In genomic region chr10:114632869-114633715, GRCh38 we compare ENCODE assay signal across 9 cellular contexts. TPM values are rescaled to one million over a fixed set of nuclear protein-coding genes. Genes with fewer than 3 reads are reported as not detected.
A peak's percentile ranks its signal among the peaks of the same experiment; 100 is the strongest.
DNase-seq lines count a peak whose midpoint lies in the region; ATAC-seq and FAIRE-seq lines count a peak whose summit lies in the region.
"Had no signal": no experiment of that assay in that cellular context is flagged by ENCODE, and none has a peak within 500 bp of the region (broad histone marks: within the 10 kb centered on the region; RNA-seq: fewer than 3 reads in every experiment).

No MANE protein-coding gene starts in this region.

- DNase-seq in GM18507 (ENCODE audit: extremely low spot score, insufficient read length, low read depth), result no peak
- peak; percentile 90 for DNase-seq in MG63
- DNase-seq in dermis blood vessel endothelial cell, result peak; percentile 76
- DNase-seq in mesenchymal stem cell, result peak; percentile 97
- no peak for DNase-seq in central memory CD4-positive, alpha-beta T cell

- H4K91ac ChIP-seq in mesenchymal stem cell (ENCODE audit: low read length), result no peak overlapping the region

- H3K9me3 ChIP-seq in MG63, result no peaks in the 10 kb centered on the region
- H3K9me3 ChIP-seq in mesenchymal stem cell (ENCODE audit: control insufficient read depth, low read length), result no peaks in the 10 kb centered on the region

- peak overlapping the region; percentile 72 for H3K27ac ChIP-seq in mesenchymal stem cell (ENCODE audit: low read length, poor library complexity, severe bottlenecking)
- H3K27ac ChIP-seq: parathyroid adenoma had no signal

- peak overlapping the region; percentile 87 for H2AK5ac ChIP-seq in mesenchymal stem cell (ENCODE audit: low read length, severe bottlenecking)

- H3K23ac ChIP-seq in mesenchymal stem cell (ENCODE audit: low read length in 2 of 2), result peak overlapping the region in 1 of 2 experiments; percentile 59

- H3K4me3 ChIP-seq in MG63 (peak overlapping the region; percentile 50), mesenchymal stem cell (ENCODE audit: insufficient read depth in 1 of 2, low read depth in 1 of 2, low read length in 2 of 2) (peak overlapping the region in 1 of 2 experiments; percentile 53)

- peaks cover 19% of the 10 kb centered on the region for H3K79me1 ChIP-seq in mesenchymal stem cell (replicated peaks; ENCODE audit: low read length, poor library complexity, severe bottlenecking)

- H3K18ac ChIP-seq in mesenchymal stem cell (ENCODE audit: low read depth in 1 of 2, low read length in 2 of 2), result peak overlapping the region; percentile 8 to 89

- peak overlapping the region; percentile 83 for H3K9ac ChIP-seq in mesenchymal stem cell (ENCODE audit: low read length)
- H3K9ac ChIP-seq: parathyroid adenoma had no signal

- H4K8ac ChIP-seq in mesenchymal stem cell (ENCODE audit: low read length), result no peak overlapping the region

- ATAC-seq in GM18498 (IDR thresholded peaks at IDR 0.05; ENCODE audit: unreplicated experiment), result no peak
- ATAC-seq in HG03175 (IDR thresholded peaks at IDR 0.05; ENCODE audit: unreplicated experiment), result no peak
- ATAC-seq in HG02678 (IDR thresholded peaks at IDR 0.05; ENCODE audit: unreplicated experiment), result no peak

- H3K4me2 ChIP-seq in mesenchymal stem cell (ENCODE audit: low read length, poor library complexity, severe bottlenecking), result peak overlapping the region; percentile 72

- H2BK120ac ChIP-seq in mesenchymal stem cell (ENCODE audit: low read depth, low read length), result no peak overlapping the region

- no peak overlapping the region for H3K14ac ChIP-seq in mesenchymal stem cell (ENCODE audit: low read length in 2 of 2)

- H2BK5ac ChIP-seq in mesenchymal stem cell (ENCODE audit: low read depth, low read length, poor library complexity, severe bottlenecking), result peak overlapping the region; percentile 83

- WGBS in mesenchymal stem cell, result 14% methylated on average over 10 of the region's 13 CpGs

- peak overlapping the region in 1 of 2 experiments; percentile 87 for H3K4ac ChIP-seq in mesenchymal stem cell (ENCODE audit: low read depth in 1 of 2, low read length in 2 of 2)

- H3K27me3 ChIP-seq in MG63, result no peaks in the 10 kb centered on the region
- H3K27me3 ChIP-seq in mesenchymal stem cell (ENCODE audit: control insufficient read depth in 1 of 2, insufficient read depth in 1 of 2, low read length in 2 of 2), result peaks cover 0 to 24% of the 10 kb centered on the region in 2 experiments

- peak overlapping the region; percentile 76 to 96 for H2BK12ac ChIP-seq in mesenchymal stem cell (ENCODE audit: low read length in 2 of 2)

- no peak overlapping the region for H2AFZ ChIP-seq in mesenchymal stem cell (ENCODE audit: low read depth, low read length)
- H2AFZ ChIP-seq: parathyroid adenoma had no signal

- H3K36me3 ChIP-seq in MG63, result peaks cover 26% of the 10 kb centered on the region
- H3K36me3 ChIP-seq in mesenchymal stem cell (ENCODE audit: control insufficient read depth in 1 of 2, insufficient read depth in 2 of 2, low read depth in 1 of 2, low read length in 2 of 2), result no peaks in the 10 kb centered on the region

- peak; percentile 74 for FAIRE-seq in GM18507 (lab: Jason Lieb, UNC)

- H3K4me1 ChIP-seq in mesenchymal stem cell (ENCODE audit: control insufficient read depth, insufficient read depth, low read depth, low read length), result peaks cover 17% of the 10 kb centered on the region

- H2BK15ac ChIP-seq in mesenchymal stem cell (ENCODE audit: low read depth, poor library complexity, severe bottlenecking), result no peak overlapping the region

RNA-seq across cellular contexts. Expression of gene ABLIM1, which starts 25.0 kb away (rescaled TPM):
- 19.4 and 23.9 TPM in 2 replicates for total RNA-seq in MG63 (2014; rRNA removed; shearing (Covaris generic); ENCODE audit: low replicate concordance)
- total RNA-seq in dermis blood vessel endothelial cell, result 141 and 159 TPM in 2 replicates
- 6.7 TPM for polyA plus RNA-seq in mesenchymal stem cell (2013, experiment 1 of 2)
- polyA plus RNA-seq in mesenchymal stem cell (2013, experiment 2 of 2), result 5.9 TPM

Comparison
In these comparisons a context has a peak if more than half of its experiments do, and no peak if none do; other contexts are left out.
1. DNase-seq: peak in MG63 (single experiment), dermis blood vessel endothelial cell (single experiment) and mesenchymal stem cell (single experiment); none in GM18507 (single experiment) and central memory CD4-positive, alpha-beta T cell (single experiment).